In the genomic region with DNA sequence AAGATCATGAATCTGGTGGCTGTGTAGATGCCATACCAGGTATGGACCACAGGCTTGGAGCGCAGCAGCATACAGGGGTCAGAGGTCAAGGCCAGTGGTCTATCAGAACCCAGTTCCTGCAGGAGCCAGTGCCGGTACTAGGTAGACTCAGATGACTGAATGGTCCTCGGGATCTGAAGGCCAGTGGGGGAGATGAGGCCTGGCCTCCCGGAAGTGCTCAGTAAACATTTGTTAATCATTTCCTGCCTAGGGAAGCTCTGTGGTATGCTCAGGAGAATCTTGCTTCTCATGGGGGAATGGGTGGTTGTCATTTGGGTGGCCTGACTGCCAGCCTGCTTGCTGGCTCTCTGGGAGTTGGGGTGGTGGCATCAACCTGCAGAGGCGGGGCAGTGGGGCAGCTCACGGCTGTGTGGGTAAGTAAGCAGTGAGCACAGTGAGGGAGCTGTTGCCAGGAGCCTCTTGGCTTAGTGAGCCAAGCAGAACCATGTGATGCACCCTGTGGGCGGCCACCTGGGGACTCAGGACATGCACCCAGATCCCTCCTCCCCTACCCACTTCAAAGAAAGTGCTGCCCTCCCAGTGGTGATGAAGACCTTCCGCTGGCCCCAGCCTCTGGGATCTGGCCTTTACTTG, we compare ENCODE assay signal across 8 cellular contexts. TPM values are rescaled to one million over a fixed set of nuclear protein-coding genes. Genes with fewer than 3 reads are reported as not detected.
DNase-seq lines count a peak whose midpoint lies in the region; ATAC-seq, FAIRE-seq and TF ChIP-seq lines count a peak whose summit lies in the region.

No MANE protein-coding gene starts in this region.

- H3K9me2 ChIP-seq in Loucy (replicated peaks; ENCODE audit: low read depth, low read length): no peaks in the 10 kb centered on the region

- H3F3A ChIP-seq in Loucy (ENCODE audit: low read depth): 0 out of 2 replicates have a peak, but pooled peaks cover 3% of the 10 kb centered on the region

- peaks cover 32% of the 10 kb centered on the region for H3K36me3 Mint-ChIP-seq in activated CD4-positive, alpha-beta memory T cell treated with anti-CD3 and anti-CD28 coated beads, Interleukin-2, amount 10 ng/mL, durations not matched to agents 7 days and 5 days (ENCODE audit: low read depth)
- H3K36me3 Mint-ChIP-seq in immature natural killer cell: no peaks in the 10 kb centered on the region
- H3K36me3 Mint-ChIP-seq in nephron progenitor cell (ENCODE audit: low read depth): no peaks in the 10 kb centered on the region

- FAIRE-seq in urothelium cell line (lab: Jason Lieb, UNC): no peak

- H2AFZ ChIP-seq in Loucy (ENCODE audit: low read length): peak overlapping the region; percentile 55; the same call in 1 of the 2 replicates

- peaks cover 42% of the 10 kb centered on the region for H3K4me1 ChIP-seq in Loucy (ENCODE audit: insufficient read depth, low read length, poor library complexity, severe bottlenecking)

- no peaks in the 10 kb centered on the region for H3K79me2 ChIP-seq in Loucy (ENCODE audit: insufficient read depth, low read length)

- POLR2A ChIA-PET in activated CD4-positive, alpha-beta memory T cell treated with anti-CD3 and anti-CD28 coated beads, Interleukin-2, amount 10 ng/mL, durations not matched to agents 7 days and 5 days (lab: Charles Lee): interaction anchor here (1.0 to 24.8 kb wide), 10 partner anchors 9 to 152 kb away, joined by 3 to 519 read pairs (median 5); no protein-coding TSS in a partner anchor

- H4K20me1 ChIP-seq in Loucy (ENCODE audit: insufficient read depth, low read length, poor library complexity, severe bottlenecking): no peaks in the 10 kb centered on the region

- H3K36me3 ChIP-seq in Loucy (ENCODE audit: insufficient read depth, low read length): no peaks in the 10 kb centered on the region

- CTCF ChIA-PET in activated CD4-positive, alpha-beta memory T cell treated with anti-CD3 and anti-CD28 coated beads, Interleukin-2, amount 10 ng/mL, durations not matched to agents 7 days and 5 days (lab: Charles Lee): interaction anchor here (1.2 to 3.9 kb wide), 7 partner anchors 9 to 96 kb away, joined by 3 to 21 read pairs (median 6); no protein-coding TSS in a partner anchor

- H3K9me3 Mint-ChIP-seq in activated CD4-positive, alpha-beta memory T cell treated with anti-CD3 and anti-CD28 coated beads, Interleukin-2, amount 10 ng/mL, durations not matched to agents 7 days and 5 days: no peaks in the 10 kb centered on the region
- H3K9me3 Mint-ChIP-seq in immature natural killer cell: no peaks in the 10 kb centered on the region
- H3K9me3 Mint-ChIP-seq in nephron progenitor cell: no peaks in the 10 kb centered on the region

- peak overlapping the region; percentile 66 for H3K4me2 ChIP-seq in Loucy (ENCODE audit: low read depth, low read length, poor library complexity, severe bottlenecking)

- no peaks in the 10 kb centered on the region for H3K9me3 ChIP-seq in Loucy (ENCODE audit: insufficient read depth, low read depth, low read length)

- DNase-seq in COR-L47 (lab: John Stamatoyannopoulos, UW) (peak; percentile 26), immature natural killer cell (peak; percentile 59 to 70 (median 64)), urothelium cell line (ENCODE audit: low spot score) (peak; percentile 31), nephron progenitor cell (no peak), RKO (ENCODE audit: low spot score) (no peak)
- DNase-seq in activated CD4-positive, alpha-beta memory T cell treated with anti-CD3 and anti-CD28 coated beads, Interleukin-2, amount 10 ng/mL, durations not matched to agents 7 days and 5 days: peak; percentile 83

- H3K4me3 Mint-ChIP-seq in activated CD4-positive, alpha-beta memory T cell treated with anti-CD3 and anti-CD28 coated beads, Interleukin-2, amount 10 ng/mL, durations not matched to agents 7 days and 5 days: peak overlapping the region; percentile 69
- H3K4me3 Mint-ChIP-seq in immature natural killer cell: peak overlapping the region; percentile 66 to 81 (median 77)
- no peak overlapping the region for H3K4me3 Mint-ChIP-seq in nephron progenitor cell

- peak; percentile 65 for ATAC-seq in GM21447 (IDR thresholded peaks at IDR 0.05; ENCODE audit: unreplicated experiment)

- TF ChIP-seq CTCF in Loucy (conservative IDR thresholded peaks at IDR 0.05; ENCODE audit: low read length) (no peak), nephron progenitor cell (IDR thresholded peaks at IDR 0.05) (no peak)

- no peaks in the 10 kb centered on the region for H3K27me3 Mint-ChIP-seq in activated CD4-positive, alpha-beta memory T cell treated with anti-CD3 and anti-CD28 coated beads, Interleukin-2, amount 10 ng/mL, durations not matched to agents 7 days and 5 days
- peaks cover 3 to 28% (median 17%) of the 10 kb centered on the region in 3 donors for H3K27me3 Mint-ChIP-seq in immature natural killer cell (ENCODE audit: low read depth in 3 of 3)
- no peaks in the 10 kb centered on the region for H3K27me3 Mint-ChIP-seq in nephron progenitor cell (ENCODE audit: low read depth, poor library complexity)

- H3K27me3 ChIP-seq in Loucy (ENCODE audit: insufficient read depth, low read length, poor library complexity, severe bottlenecking): no peaks in the 10 kb centered on the region

- H3K9ac ChIP-seq in Loucy (ENCODE audit: low read depth, low read length, poor library complexity, severe bottlenecking): peak overlapping the region; percentile 20

- peak overlapping the region; percentile 99 for H3K27ac Mint-ChIP-seq in activated CD4-positive, alpha-beta memory T cell treated with anti-CD3 and anti-CD28 coated beads, Interleukin-2, amount 10 ng/mL, durations not matched to agents 7 days and 5 days
- H3K27ac Mint-ChIP-seq in immature natural killer cell (peak overlapping the region; percentile 99 to 100 (median 99)), nephron progenitor cell (no peak overlapping the region)

- H3K4me1 Mint-ChIP-seq in activated CD4-positive, alpha-beta memory T cell treated with anti-CD3 and anti-CD28 coated beads, Interleukin-2, amount 10 ng/mL, durations not matched to agents 7 days and 5 days: peaks cover 91% of the 10 kb centered on the region
- H3K4me1 Mint-ChIP-seq in immature natural killer cell: peaks cover 85 to 91% of the 10 kb centered on the region in 2 donors
- peaks cover 42% of the 10 kb centered on the region for H3K4me1 Mint-ChIP-seq in nephron progenitor cell

- peak overlapping the region; percentile 46 for H3K4me3 ChIP-seq in Loucy (ENCODE audit: low read length, poor library complexity, severe bottlenecking)

RNA-seq across cellular contexts. Expression of a gene that starts 33.0 kb away (rescaled TPM):
- total RNA-seq in activated CD4-positive, alpha-beta memory T cell treated with anti-CD3 and anti-CD28 coated beads, Interleukin-2, amount 10 ng/mL, durations not matched to agents 7 days and 5 days: 10 to 100 TPM; 83.0 to 89.1 TPM
- 10 to 100 TPM; 10.0 to 19.0 (median 18.0) TPM for polyA plus RNA-seq in immature natural killer cell

Comparison
In these comparisons a context has a peak if more than half of its experiments do, and no peak if none do; other contexts are left out.
1. DNase-seq: peak in COR-L47 (single experiment), activated CD4-positive, alpha-beta memory T cell treated with anti-CD3 and anti-CD28 coated beads, Interleukin-2, amount 10 ng/mL, durations not matched to agents 7 days and 5 days (single experiment), immature natural killer cell (3 of 3) and urothelium cell line (single experiment); none in nephron progenitor cell (single experiment) and RKO (single experiment).